Comparison of ENCODE assay signal across 8 cellular contexts in genomic region chr5:108747111-108748009, GRCh38. TPM values are rescaled to one million over a fixed set of nuclear protein-coding genes. Genes with fewer than 3 reads are reported as not detected.
DNase-seq lines count a peak whose midpoint lies in the region; ATAC-seq lines count a peak whose summit lies in the region.

FER (plus strand) TSS chr5:108747897; CDS start chr5:108798183, 50,286 bp downstream.

- H3K36me3 Mint-ChIP-seq in stimulated activated naive CD8-positive, alpha-beta T cell treated with anti-CD3 and anti-CD28 coated beads, Interleukin-15, Interleukin-2, amounts not matched to agents 100 ng/mL and 50 ng/mL, for 24 hours (ENCODE audit: low read depth), result no peaks in the 10 kb centered on the region

- peak within 1 kb of the TSS; percentile 93 for H3K27ac ChIP-seq in mesenchymal stem cell (ENCODE audit: low read length, poor library complexity, severe bottlenecking)

- peaks cover 1% of the 10 kb centered on the region for H3K79me1 ChIP-seq in mesenchymal stem cell (replicated peaks; ENCODE audit: low read length, poor library complexity, severe bottlenecking)

- H3K23ac ChIP-seq in mesenchymal stem cell (ENCODE audit: low read length in 2 of 2), result peak within 1 kb of the TSS; percentile 51 to 66

- peak within 1 kb of the TSS in 1 of 2 experiments; percentile 15 for H2BK12ac ChIP-seq in mesenchymal stem cell (ENCODE audit: low read length in 2 of 2)

- no peaks in the 10 kb centered on the region for H3K27me3 Mint-ChIP-seq in stimulated activated naive CD8-positive, alpha-beta T cell treated with anti-CD3 and anti-CD28 coated beads, Interleukin-15, Interleukin-2, amounts not matched to agents 100 ng/mL and 50 ng/mL, for 24 hours

- DNase-seq in DMS114 treated with DMSO at 0.1 percent for 48 hours (lab: John Stamatoyannopoulos, UW; ENCODE audit: unreplicated experiment), result peak; percentile 41
- peak; percentile 13 for DNase-seq in HuH-7 (ENCODE audit: low spot score)
- DNase-seq in activated CD4-positive, CD25-positive, alpha-beta regulatory T cell treated with anti-CD3 and anti-CD28 coated beads, Interleukin-2, amount 50 U/mL, for 72 hours, result peak; percentile 31
- DNase-seq in effector CD8-positive, alpha-beta T cell (lab: John Stamatoyannopoulos, UW), result peak; percentile 7
- peak; percentile 73 for DNase-seq in mesenchymal stem cell
- no peak for DNase-seq in COLO829 (ENCODE audit: low spot score)

- H4K91ac ChIP-seq in mesenchymal stem cell (ENCODE audit: low read length), result peak within 1 kb of the TSS; percentile 93

- H3K4me1 Mint-ChIP-seq in stimulated activated naive CD8-positive, alpha-beta T cell treated with anti-CD3 and anti-CD28 coated beads, Interleukin-15, Interleukin-2, amounts not matched to agents 100 ng/mL and 50 ng/mL, for 24 hours (ENCODE audit: low read depth), result peaks cover 20% of the 10 kb centered on the region

- H2AK5ac ChIP-seq in mesenchymal stem cell (ENCODE audit: low read length, severe bottlenecking), result no peak within 1 kb of the TSS

- peak within 1 kb of the TSS; percentile 100 for H3K9ac ChIP-seq in mesenchymal stem cell (ENCODE audit: low read length)

- H2BK5ac ChIP-seq in mesenchymal stem cell (ENCODE audit: low read depth, low read length, poor library complexity, severe bottlenecking), result peak within 1 kb of the TSS; percentile 80

- H3K4me3 ChIP-seq in mesenchymal stem cell (ENCODE audit: insufficient read depth in 1 of 2, low read depth in 1 of 2, low read length in 2 of 2), result peak within 1 kb of the TSS; percentile 79 to 94

- H3K9me3 Mint-ChIP-seq in stimulated activated naive CD8-positive, alpha-beta T cell treated with anti-CD3 and anti-CD28 coated beads, Interleukin-15, Interleukin-2, amounts not matched to agents 100 ng/mL and 50 ng/mL, for 24 hours, result no peaks in the 10 kb centered on the region

- H3K36me3 ChIP-seq in mesenchymal stem cell (ENCODE audit: control insufficient read depth in 1 of 2, insufficient read depth in 2 of 2, low read depth in 1 of 2, low read length in 2 of 2), result no peaks in the 10 kb centered on the region

- peak within 1 kb of the TSS; percentile 78 to 95 for H3K18ac ChIP-seq in mesenchymal stem cell (ENCODE audit: low read depth in 1 of 2, low read length in 2 of 2)

- H2BK15ac ChIP-seq in mesenchymal stem cell (ENCODE audit: low read depth, poor library complexity, severe bottlenecking), result peak within 1 kb of the TSS; percentile 99

- ATAC-seq in GM21529 (IDR thresholded peaks at IDR 0.05; ENCODE audit: unreplicated experiment), result peak; percentile 26

- peak within 1 kb of the TSS; percentile 91 for H3K27ac Mint-ChIP-seq in stimulated activated naive CD8-positive, alpha-beta T cell treated with anti-CD3 and anti-CD28 coated beads, Interleukin-15, Interleukin-2, amounts not matched to agents 100 ng/mL and 50 ng/mL, for 24 hours

- peak within 1 kb of the TSS; percentile 43 for H2AFZ ChIP-seq in mesenchymal stem cell (ENCODE audit: low read depth, low read length)

- H3K4me2 ChIP-seq in mesenchymal stem cell (ENCODE audit: low read length, poor library complexity, severe bottlenecking), result peak within 1 kb of the TSS; percentile 84

- peak within 1 kb of the TSS; percentile 71 for H2BK120ac ChIP-seq in mesenchymal stem cell (ENCODE audit: low read depth, low read length)

- no peaks in the 10 kb centered on the region for H3K9me3 ChIP-seq in mesenchymal stem cell (ENCODE audit: control insufficient read depth, low read length)

- H3K4me1 ChIP-seq in mesenchymal stem cell (ENCODE audit: control insufficient read depth, insufficient read depth, low read depth, low read length), result no peaks in the 10 kb centered on the region

- H3K4me3 Mint-ChIP-seq in stimulated activated naive CD8-positive, alpha-beta T cell treated with anti-CD3 and anti-CD28 coated beads, Interleukin-15, Interleukin-2, amounts not matched to agents 100 ng/mL and 50 ng/mL, for 24 hours, result peak within 1 kb of the TSS; percentile 86

- peak within 1 kb of the TSS; percentile 70 for H4K8ac ChIP-seq in mesenchymal stem cell (ENCODE audit: low read length)

- peak within 1 kb of the TSS; percentile 55 to 85 for H3K4ac ChIP-seq in mesenchymal stem cell (ENCODE audit: low read depth in 1 of 2, low read length in 2 of 2)

- H3K27me3 ChIP-seq in mesenchymal stem cell (ENCODE audit: control insufficient read depth in 1 of 2, insufficient read depth in 1 of 2, low read length in 2 of 2), result no peaks in the 10 kb centered on the region

- H3K14ac ChIP-seq in mesenchymal stem cell (ENCODE audit: low read length in 2 of 2), result peak within 1 kb of the TSS in 1 of 2 experiments; percentile 82

- 18% methylated on average over 13 of the region's 18 CpGs for WGBS in mesenchymal stem cell

RNA-seq across cellular contexts. Expression of gene FER, which starts in this region (rescaled TPM):
- 11.6 TPM for polyA plus RNA-seq in mesenchymal stem cell (2013, experiment 1 of 2)
- 9.9 TPM for polyA plus RNA-seq in mesenchymal stem cell (2013, experiment 2 of 2)
